ENCODE assay signal across 1 cellular context in the genomic region with DNA sequence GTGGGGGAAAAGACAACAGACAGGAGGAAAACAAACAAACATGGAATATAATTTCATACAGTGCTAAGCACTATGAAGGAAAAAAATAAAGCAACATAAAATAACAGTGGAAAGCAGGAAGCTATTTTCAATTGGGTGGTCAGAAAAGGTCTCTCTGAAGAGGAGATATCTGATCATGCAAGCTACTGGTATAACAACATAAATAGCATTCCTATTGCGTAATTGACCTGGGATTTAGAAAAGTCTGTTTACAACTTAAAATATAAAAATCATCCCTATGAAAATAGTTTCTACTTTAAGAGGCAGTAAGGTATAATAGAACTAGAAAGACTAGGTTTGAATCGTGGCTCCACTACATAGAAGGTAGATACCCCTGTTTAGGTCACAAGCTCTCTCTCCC.
TF ChIP-seq lines count a peak whose summit lies in the region.

No MANE protein-coding gene starts in this region.

TF ChIP-seq in K562, 482 proteins besides CTCF, POLR2A, EP300 and RAD21:
- TF ChIP-seq NFRKB (IDR thresholded peaks at IDR 0.05; ENCODE audit: low read depth) (no peak), CTBP1 (IDR thresholded peaks at IDR 0.05; ENCODE audit: borderline replicate concordance) (no peak), ETV1 (tag; conservative IDR thresholded peaks at IDR 0.05; ENCODE audit: low read depth) (no peak), RAD51 (IDR thresholded peaks at IDR 0.05; ENCODE audit: borderline replicate concordance, low read depth) (no peak), CEBPG (CRISPR knock-in tag; IDR thresholded peaks at IDR 0.05) (0 out of 2 replicates have a peak, but pooled peaks have one; percentile 25), CEBPG (tag; conservative IDR thresholded peaks at IDR 0.05 in 1 of 2, IDR thresholded peaks at IDR 0.05 in 1 of 2) (peak; percentile 87 to 96), GATA2 (CRISPR knock-in tag; IDR thresholded peaks at IDR 0.05) (no peak), CEBPB (tag; IDR thresholded peaks at IDR 0.05) (peak; percentile 97), HNRNPUL1 (IDR thresholded peaks at IDR 0.05; ENCODE audit: low read length) (no peak)
- TF ChIP-seq, protein P1, sequence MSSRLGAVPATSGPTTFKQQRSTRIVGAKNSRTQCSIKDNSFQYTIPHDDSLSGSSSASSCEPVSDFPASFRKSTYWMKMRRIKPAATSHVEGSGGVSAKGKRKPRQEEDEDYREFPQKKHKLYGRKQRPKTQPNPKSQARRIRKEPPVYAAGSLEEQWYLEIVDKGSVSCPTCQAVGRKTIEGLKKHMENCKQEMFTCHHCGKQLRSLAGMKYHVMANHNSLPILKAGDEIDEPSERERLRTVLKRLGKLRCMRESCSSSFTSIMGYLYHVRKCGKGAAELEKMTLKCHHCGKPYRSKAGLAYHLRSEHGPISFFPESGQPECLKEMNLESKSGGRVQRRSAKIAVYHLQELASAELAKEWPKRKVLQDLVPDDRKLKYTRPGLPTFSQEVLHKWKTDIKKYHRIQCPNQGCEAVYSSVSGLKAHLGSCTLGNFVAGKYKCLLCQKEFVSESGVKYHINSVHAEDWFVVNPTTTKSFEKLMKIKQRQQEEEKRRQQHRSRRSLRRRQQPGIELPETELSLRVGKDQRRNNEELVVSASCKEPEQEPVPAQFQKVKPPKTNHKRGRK (tag; IDR thresholded peaks at IDR 0.05) = no peak
- TF ChIP-seq, protein P2, sequence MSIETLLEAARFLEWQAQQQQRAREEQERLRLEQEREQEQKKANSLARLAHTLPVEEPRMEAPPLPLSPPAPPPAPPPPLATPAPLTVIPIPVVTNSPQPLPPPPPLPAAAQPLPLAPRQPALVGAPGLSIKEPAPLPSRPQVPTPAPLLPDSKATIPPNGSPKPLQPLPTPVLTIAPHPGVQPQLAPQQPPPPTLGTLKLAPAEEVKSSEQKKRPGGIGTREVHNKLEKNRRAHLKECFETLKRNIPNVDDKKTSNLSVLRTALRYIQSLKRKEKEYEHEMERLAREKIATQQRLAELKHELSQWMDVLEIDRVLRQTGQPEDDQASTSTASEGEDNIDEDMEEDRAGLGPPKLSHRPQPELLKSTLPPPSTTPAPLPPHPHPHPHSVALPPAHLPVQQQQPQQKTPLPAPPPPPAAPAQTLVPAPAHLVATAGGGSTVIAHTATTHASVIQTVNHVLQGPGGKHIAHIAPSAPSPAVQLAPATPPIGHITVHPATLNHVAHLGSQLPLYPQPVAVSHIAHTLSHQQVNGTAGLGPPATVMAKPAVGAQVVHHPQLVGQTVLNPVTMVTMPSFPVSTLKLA (conservative IDR thresholded peaks at IDR 0.05) = no peak
- TF ChIP-seq, protein P3, sequence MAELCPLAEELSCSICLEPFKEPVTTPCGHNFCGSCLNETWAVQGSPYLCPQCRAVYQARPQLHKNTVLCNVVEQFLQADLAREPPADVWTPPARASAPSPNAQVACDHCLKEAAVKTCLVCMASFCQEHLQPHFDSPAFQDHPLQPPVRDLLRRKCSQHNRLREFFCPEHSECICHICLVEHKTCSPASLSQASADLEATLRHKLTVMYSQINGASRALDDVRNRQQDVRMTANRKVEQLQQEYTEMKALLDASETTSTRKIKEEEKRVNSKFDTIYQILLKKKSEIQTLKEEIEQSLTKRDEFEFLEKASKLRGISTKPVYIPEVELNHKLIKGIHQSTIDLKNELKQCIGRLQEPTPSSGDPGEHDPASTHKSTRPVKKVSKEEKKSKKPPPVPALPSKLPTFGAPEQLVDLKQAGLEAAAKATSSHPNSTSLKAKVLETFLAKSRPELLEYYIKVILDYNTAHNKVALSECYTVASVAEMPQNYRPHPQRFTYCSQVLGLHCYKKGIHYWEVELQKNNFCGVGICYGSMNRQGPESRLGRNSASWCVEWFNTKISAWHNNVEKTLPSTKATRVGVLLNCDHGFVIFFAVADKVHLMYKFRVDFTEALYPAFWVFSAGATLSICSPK (IDR thresholded peaks at IDR 0.05; ENCODE audit: borderline replicate concordance) = no peak
